Comparison of ENCODE assay signal across 10 cellular contexts in the genomic region with DNA sequence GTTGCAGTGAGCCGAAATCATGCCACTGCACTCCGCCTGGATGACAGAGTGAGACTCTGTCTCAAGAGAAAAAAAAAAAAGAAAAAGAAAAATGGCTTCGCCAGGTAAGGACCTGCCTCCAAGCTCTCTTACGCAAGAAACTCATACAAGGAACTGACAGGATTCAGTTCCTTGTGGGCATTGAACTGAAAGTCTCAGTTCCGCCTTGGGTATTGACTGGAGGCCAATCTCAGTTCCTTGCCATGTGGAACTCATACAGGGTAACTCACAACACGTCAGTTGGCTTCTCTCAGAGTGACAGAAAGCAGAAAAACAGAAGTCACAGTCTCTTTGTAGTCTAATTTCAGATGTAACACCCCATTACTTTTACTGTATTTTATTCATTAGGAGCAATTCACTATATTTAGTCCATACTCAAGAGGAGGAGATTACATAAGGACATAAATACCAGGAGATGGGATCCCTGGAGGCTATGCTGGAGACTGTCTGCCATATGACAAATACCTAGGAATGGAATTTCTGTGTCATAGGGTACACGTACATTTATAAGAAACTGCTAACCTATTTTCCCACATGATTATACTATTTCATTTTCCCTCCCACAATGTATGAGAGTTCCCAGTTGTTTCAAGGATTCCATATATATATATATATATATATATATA. TPM values are rescaled to one million over a fixed set of nuclear protein-coding genes. Genes with fewer than 3 reads are reported as not detected.
DNase-seq lines count a peak whose midpoint lies in the region; ATAC-seq and TF ChIP-seq lines count a peak whose summit lies in the region.
"Had no signal": no experiment of that assay in that cellular context is flagged by ENCODE, and none has a peak within 500 bp of the region (broad histone marks: within the 10 kb centered on the region; RNA-seq: fewer than 3 reads in every experiment).

No MANE protein-coding gene starts in this region.

- no peak overlapping the region for H3K27ac Mint-ChIP-seq in osteocyte (ENCODE audit: unreplicated experiment)
- no peak overlapping the region for H3K27ac Mint-ChIP-seq in activated CD8-positive, alpha-beta T cell treated with anti-CD3 and anti-CD28 coated beads, Interleukin-2, amount 10 ng/mL, durations not matched to agents 7 days and 5 days
- H3K27ac Mint-ChIP-seq: nephron had no signal

- no peak for TF ChIP-seq CTCF in left lung (IDR thresholded peaks at IDR 0.05)
- TF ChIP-seq CTCF in osteocyte (IDR thresholded peaks at IDR 0.05), result no peak

- no peaks in the 10 kb centered on the region for H3K9me3 ChIP-seq in left lung
- H3K9me3 ChIP-seq: ascending aorta had no signal

- no peaks in the 10 kb centered on the region for H3K36me3 ChIP-seq in left lung
- H3K36me3 ChIP-seq: ascending aorta had no signal

- no peaks in the 10 kb centered on the region for H3K4me1 ChIP-seq in left lung

- no peak overlapping the region for H3K4me3 ChIP-seq in left lung
- H3K4me3 ChIP-seq: ascending aorta had no signal

- intact Hi-C loops in left lung (cut with DNase I), result no loop called here

- peaks cover 16% of the 10 kb centered on the region for H3K4me1 Mint-ChIP-seq in osteocyte (ENCODE audit: unreplicated experiment)
- no peaks in the 10 kb centered on the region for H3K4me1 Mint-ChIP-seq in activated CD8-positive, alpha-beta T cell treated with anti-CD3 and anti-CD28 coated beads, Interleukin-2, amount 10 ng/mL, durations not matched to agents 7 days and 5 days (ENCODE audit: low read depth)
- H3K4me1 Mint-ChIP-seq: nephron had no signal

- POLR2A ChIA-PET in activated CD8-positive, alpha-beta T cell treated with anti-CD3 and anti-CD28 coated beads, Interleukin-2, amount 10 ng/mL, durations not matched to agents 7 days and 5 days (lab: Charles Lee), result no interaction called here

- peak; percentile 99 for ATAC-seq in GM18517 (IDR thresholded peaks at IDR 0.05; ENCODE audit: unreplicated experiment)
- ATAC-seq in HG02588 (IDR thresholded peaks at IDR 0.05; ENCODE audit: unreplicated experiment), result peak; percentile 99
- peak; percentile 80 for ATAC-seq in left lung
- ATAC-seq in activated CD8-positive, alpha-beta T cell treated with anti-CD3 and anti-CD28 coated beads, Interleukin-2, amount 10 ng/mL, durations not matched to agents 7 days and 5 days, result no peak

- no peak overlapping the region for H3K4me3 Mint-ChIP-seq in osteocyte (ENCODE audit: unreplicated experiment)
- H3K4me3 Mint-ChIP-seq in activated CD8-positive, alpha-beta T cell treated with anti-CD3 and anti-CD28 coated beads, Interleukin-2, amount 10 ng/mL, durations not matched to agents 7 days and 5 days, result no peak overlapping the region
- H3K4me3 Mint-ChIP-seq: nephron had no signal

- no peak overlapping the region for H3K27ac ChIP-seq in left lung
- H3K27ac ChIP-seq: ascending aorta had no signal

- DNase-seq in MV-4-11 (lab: John Stamatoyannopoulos, UW), result peak; percentile 97
- peak in 1 of 2 donors; percentile 56 for DNase-seq in left lung
- DNase-seq in stimulated activated CD4-positive, alpha-beta T cell treated with anti-CD3 and anti-CD28 coated beads, Interleukin-2, amount 100 ng/mL, for 24 hours, result no peak
- no peak for DNase-seq in osteocyte (ENCODE audit: extremely low spot score, unreplicated experiment)
- no peak for DNase-seq in activated CD8-positive, alpha-beta T cell treated with anti-CD3 and anti-CD28 coated beads, Interleukin-2, amount 10 ng/mL, durations not matched to agents 7 days and 5 days
- no peak for DNase-seq in cerebellar cortex (ENCODE audit: low spot score)

- no peaks in the 10 kb centered on the region for H3K27me3 ChIP-seq in left lung
- H3K27me3 ChIP-seq: ascending aorta had no signal

- H3K36me3 Mint-ChIP-seq in osteocyte (ENCODE audit: unreplicated experiment), result no peaks in the 10 kb centered on the region
- H3K36me3 Mint-ChIP-seq in activated CD8-positive, alpha-beta T cell treated with anti-CD3 and anti-CD28 coated beads, Interleukin-2, amount 10 ng/mL, durations not matched to agents 7 days and 5 days (ENCODE audit: low read depth), result no peaks in the 10 kb centered on the region

- no peaks in the 10 kb centered on the region for H3K9me3 Mint-ChIP-seq in osteocyte (ENCODE audit: unreplicated experiment)
- no peaks in the 10 kb centered on the region for H3K9me3 Mint-ChIP-seq in activated CD8-positive, alpha-beta T cell treated with anti-CD3 and anti-CD28 coated beads, Interleukin-2, amount 10 ng/mL, durations not matched to agents 7 days and 5 days (ENCODE audit: insufficient read depth)
- H3K9me3 Mint-ChIP-seq: nephron had no signal

- CTCF ChIA-PET in activated CD8-positive, alpha-beta T cell treated with anti-CD3 and anti-CD28 coated beads, Interleukin-2, amount 10 ng/mL, durations not matched to agents 7 days and 5 days (lab: Charles Lee), result no interaction called here

- peaks cover 1% of the 10 kb centered on the region for H3K27me3 Mint-ChIP-seq in osteocyte (ENCODE audit: unreplicated experiment)
- peaks cover 2% of the 10 kb centered on the region for H3K27me3 Mint-ChIP-seq in activated CD8-positive, alpha-beta T cell treated with anti-CD3 and anti-CD28 coated beads, Interleukin-2, amount 10 ng/mL, durations not matched to agents 7 days and 5 days (ENCODE audit: low read depth)

RNA-seq across cellular contexts. Expression of a gene that starts 11.4 kb away (rescaled TPM):
- 10 to 100 TPM in 1 of 2 donors, 1 to 10 TPM in 1; 9.3 to 14.7 TPM for total RNA-seq in left lung
- total RNA-seq in osteocyte, result 9.9 and 16.1 TPM in 2 replicates
- 10 to 100 TPM; 15.2 to 16.5 TPM for total RNA-seq in activated CD8-positive, alpha-beta T cell treated with anti-CD3 and anti-CD28 coated beads, Interleukin-2, amount 10 ng/mL, durations not matched to agents 7 days and 5 days

RNA-seq across cellular contexts. Expression of a gene that starts 16.7 kb away (rescaled TPM):
- 10 to 100 TPM; 27.2 to 35.7 TPM for total RNA-seq in left lung
- 24.4 and 26.5 TPM in 2 replicates for total RNA-seq in osteocyte
- 1 to 10 TPM; 2.0 to 2.9 TPM for total RNA-seq in activated CD8-positive, alpha-beta T cell treated with anti-CD3 and anti-CD28 coated beads, Interleukin-2, amount 10 ng/mL, durations not matched to agents 7 days and 5 days
